In the genomic region with DNA sequence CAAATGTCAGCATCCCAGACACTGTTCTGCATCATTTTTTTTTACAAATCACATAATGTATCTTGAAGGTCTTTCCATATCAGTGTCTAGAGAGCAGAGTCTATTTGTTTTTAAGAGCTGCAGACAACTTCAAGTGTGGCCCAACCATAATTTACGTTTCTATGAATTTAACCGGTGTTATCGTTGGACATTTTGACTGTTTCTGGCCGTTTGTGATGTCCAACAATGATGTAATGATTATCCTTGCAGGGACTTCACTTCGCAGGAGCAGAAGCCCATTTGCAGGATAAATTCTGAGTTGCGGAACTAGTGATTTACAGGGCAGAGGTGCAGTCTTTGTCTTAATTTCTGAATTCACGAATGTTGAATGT, we compare ENCODE assay signal across 8 cellular contexts. TPM values are rescaled to one million over a fixed set of nuclear protein-coding genes. Genes with fewer than 3 reads are reported as not detected.
DNase-seq lines count a peak whose midpoint lies in the region; ATAC-seq and TF ChIP-seq lines count a peak whose summit lies in the region.

No MANE protein-coding gene starts in this region.

- H3K9me3 ChIP-seq in SK-N-MC (ENCODE audit: low read depth, low read length) (no peaks in the 10 kb centered on the region), spleen (peaks cover 0 to under 1% (median 0%) of the 10 kb centered on the region in 8 donors)

- no peak for TF ChIP-seq POLR2A in spleen (IDR thresholded peaks at IDR 0.05)

- DNase-seq in DMS53 (lab: John Stamatoyannopoulos, UW) (peak; percentile 52), DMS53 treated with DMSO at 0.1 percent for 48 hours (lab: John Stamatoyannopoulos, UW; ENCODE audit: unreplicated experiment) (no peak), SK-N-MC (ENCODE audit: low read depth, low spot score) (peak; percentile 66), foreskin fibroblast (no peak), spleen (no peak), NCI-H1436 treated with DMSO at 0.1 percent for 48 hours (lab: John Stamatoyannopoulos, UW) (no peak), cortex of kidney (lab: John Stamatoyannopoulos, UW) (no peak)

- intact Hi-C loops in spleen (cut with DNase I; ENCODE audit: low total_unique reads): no loop called here

- TF ChIP-seq CTCF in foreskin fibroblast (IDR thresholded peaks at IDR 0.05; ENCODE audit: low read depth, low read length): no peak
- TF ChIP-seq CTCF in spleen (IDR thresholded peaks at IDR 0.05 in 8 of 11, conservative IDR thresholded peaks at IDR 0.05 in 3 of 11): no peak

- H3K36me3 ChIP-seq in SK-N-MC (ENCODE audit: insufficient read depth, low read length) (no peaks in the 10 kb centered on the region), spleen (no peaks in the 10 kb centered on the region)

- H3K4me3 ChIP-seq in SK-N-MC (peak overlapping the region; percentile 89), foreskin fibroblast (ENCODE audit: low read depth in 1 of 2, low read length in 2 of 2) (peak overlapping the region; percentile 48 to 66), spleen (peak overlapping the region; percentile 32 to 71 (median 50))

- H3K27me3 ChIP-seq in spleen (replicated peaks in 1 of 7): peaks cover 0 to 37% (median 0%) of the 10 kb centered on the region in 7 donors

- no peak for ATAC-seq in GM18517 (IDR thresholded peaks at IDR 0.05; ENCODE audit: unreplicated experiment)

- WGBS in spleen, 5 donors: 13 to 29% (median 26%) methylated on average over 7 of the region's 7 CpGs

- H3K9ac ChIP-seq in SK-N-MC (ENCODE audit: insufficient read length): no peak overlapping the region

- H3K4me1 ChIP-seq in spleen: peaks cover 7 to 30% (median 23%) of the 10 kb centered on the region in 6 donors

- H3K27ac ChIP-seq in SK-N-MC (peak overlapping the region; percentile 93), spleen (peak overlapping the region in 7 of 8 donors; percentile 73 to 82 (median 77))

RNA-seq across cellular contexts. Expression of gene HLF, which starts 26.9 kb away (rescaled TPM):
- total RNA-seq in spleen: 10 to 100 TPM in 5 of 7 donors, 1 to 10 TPM in 2; 6.8 to 37.9 (median 18.7) TPM
- 1 to 10 TPM; 1.6 to 8.5 (median 2.4) TPM for polyA plus RNA-seq in spleen

Comparison
In these comparisons a context has a peak if more than half of its experiments do, and no peak if none do; other contexts are left out.
1. DNase-seq: peak in DMS53 (single experiment) and SK-N-MC (single experiment); none in DMS53 treated with DMSO at 0.1 percent for 48 hours (single experiment), foreskin fibroblast (0 of 2), spleen (single experiment), NCI-H1436 treated with DMSO at 0.1 percent for 48 hours (single experiment) and cortex of kidney (single experiment).
2. Peak in every context shown above with its lines, with median percentiles within 50 percentile points of each other: H3K4me3 ChIP-seq.